Comparison of ENCODE assay signal across 22 cellular contexts in the genomic region with DNA sequence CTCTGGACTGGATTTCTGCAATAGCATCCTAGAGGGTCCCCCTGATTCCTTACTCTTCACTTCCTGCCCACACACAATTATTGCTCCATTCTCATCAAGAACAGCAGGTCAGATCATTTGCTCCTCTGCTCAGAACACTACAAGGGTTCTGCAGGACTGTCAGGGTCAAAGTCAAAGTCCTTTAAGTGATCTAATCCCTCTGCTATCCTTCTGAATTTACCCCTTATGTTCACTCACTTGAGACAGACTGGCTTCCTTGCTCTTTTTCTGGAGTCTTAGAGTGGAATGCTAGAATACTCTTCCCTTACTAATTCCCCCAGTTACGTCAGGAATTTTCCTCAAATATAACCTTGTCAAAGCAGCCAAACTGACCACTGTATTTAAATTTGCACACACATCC. TPM values are rescaled to one million over a fixed set of nuclear protein-coding genes. Genes with fewer than 3 reads are reported as not detected.
DNase-seq lines count a peak whose midpoint lies in the region; ATAC-seq, FAIRE-seq and TF ChIP-seq lines count a peak whose summit lies in the region.
"Had no signal": no experiment of that assay in that cellular context is flagged by ENCODE, and none has a peak within 500 bp of the region (broad histone marks: within the 10 kb centered on the region; RNA-seq: fewer than 3 reads in every experiment).

No MANE protein-coding gene starts in this region.

- H2AFZ ChIP-seq in GM23248 (peak overlapping the region; percentile 28; the same call in 1 of the 2 replicates), K562 (ENCODE audit: low read depth, low read length) (peak overlapping the region; percentile 25; the same call in 1 of the 2 replicates)

- FAIRE-seq in K562 (lab: Jason Lieb, UNC), result no peak
- FAIRE-seq: A549, D721Med, G401.6, GM12891, GM19239 had no signal

- intact Hi-C loops in K562 (cut with micrococcal nuclease), result no loop called here
- intact Hi-C loops in spleen (cut with DNase I; ENCODE audit: low total_unique reads), result no loop called here

- no peak for TF ChIP-seq POLR2A in K562 (conservative IDR thresholded peaks at IDR 0.05)
- TF ChIP-seq POLR2A in spleen (IDR thresholded peaks at IDR 0.05), result no peak

- no peak for TF ChIP-seq RAD21 in K562 (CRISPR knock-in tag; conservative IDR thresholded peaks at IDR 0.05 in 1 of 2, IDR thresholded peaks at IDR 0.05 in 1 of 2)

- DNase-seq in GM23248 (no peak), K562 (ENCODE audit: extremely low read depth in 1 of 4, low spot score in 3 of 4) (no peak), glomerular visceral epithelial cell (ENCODE audit: extremely low spot score) (peak; percentile 21), renal cortical epithelial cell (ENCODE audit: low read depth) (peak; percentile 50), spleen (no peak)
- DNase-seq in activated CD4-positive, alpha-beta T cell treated with anti-CD3 and anti-CD28 coated beads for 4 hours, result no peak
- no peak for DNase-seq in activated naive CD4-positive, alpha-beta T cell treated with Interleukin-2 at 50 U/mL for 16 hours
- DNase-seq: AML-193; Caco-2; Calu3; CD4-positive, alpha-beta T cell; CD8-positive, alpha-beta T cell; DMS79 treated with DMSO at 0.1 percent for 48 hours; GF-D8 had no signal

- BruUV-seq in K562 (replicated peaks; lab: Mats Ljungman, UMichigan), result no TSS peak

- TF ChIP-seq CTCF in K562 (IDR thresholded peaks at IDR 0.05 in 2 of 3, conservative IDR thresholded peaks at IDR 0.05 in 1 of 3; ENCODE audit: insufficient read depth in 2 of 3, low read depth in 1 of 3, low read length in 3 of 3) (no peak), spleen (IDR thresholded peaks at IDR 0.05 in 8 of 11, conservative IDR thresholded peaks at IDR 0.05 in 3 of 11) (no peak)

- POLR2A ChIA-PET in K562 (lab: Yijun Ruan, JAX), result no interaction called here

- H3K79me2 ChIP-seq in GM23248 (ENCODE audit: insufficient read depth) (no peaks in the 10 kb centered on the region), K562 (ENCODE audit: control insufficient read depth, insufficient read depth, low read length) (no peaks in the 10 kb centered on the region)

- ATAC-seq in K562, result no peak
- ATAC-seq: A549; CD8-positive, alpha-beta T cell had no signal

- H3K27ac ChIP-seq in GM23248 (no peak overlapping the region), K562 (ENCODE audit: extremely low read depth, low read depth, low read length) (no peak overlapping the region), spleen (peak overlapping the region in 4 of 8 donors; percentile 13 to 53 (median 50))
- H3K27ac ChIP-seq: 22Rv1; A549; BLaER1 treated with 17β-estradiol and CSF1 and Interleukin-3, amounts not matched to agents 10 nM and 100 nM; C4-2B had no signal

- H4K20me1 ChIP-seq in GM23248 (ENCODE audit: insufficient read depth) (no peaks in the 10 kb centered on the region), K562 (replicated peaks; ENCODE audit: control insufficient read depth, insufficient read depth, low read length) (no peaks in the 10 kb centered on the region)
- H4K20me1 ChIP-seq: BLaER1 treated with 17β-estradiol and CSF1 and Interleukin-3, amounts not matched to agents 10 nM and 100 nM had no signal

- TF ChIP-seq EP300 in K562 (IDR thresholded peaks at IDR 0.05; ENCODE audit: low read length), result no peak

- no peaks in the 10 kb centered on the region for H3K9me2 ChIP-seq in GM23248 (ENCODE audit: insufficient read depth)

- WGBS in GM23248 (ENCODE audit: low coverage in 1 of 2, low lambda C conversion rate in 2 of 2, missing lambda C conversion rate in 2 of 2), 2 experiments, result 45 to 48% methylated on average over 1 of the region's 1 CpG
- WGBS in K562 (ENCODE audit: insufficient coverage, low coverage, missing lambda C conversion rate), result 74% methylated on average over 1 of the region's 1 CpG
- WGBS in spleen, 5 donors, result 70 to 88% (median 83%) methylated on average over 1 of the region's 1 CpG

- H3K4me3 ChIP-seq in GM23248 (no peak overlapping the region), K562 (no peak overlapping the region), spleen (no peak overlapping the region)
- H3K4me3 ChIP-seq: A549; BLaER1 treated with 17β-estradiol and CSF1 and Interleukin-3, amounts not matched to agents 10 nM and 100 nM had no signal

- H3K4me1 ChIP-seq in GM23248 (ENCODE audit: insufficient read depth), result no peaks in the 10 kb centered on the region
- H3K4me1 ChIP-seq in K562 (replicated peaks in 1 of 2; ENCODE audit: control insufficient read depth in 2 of 2, insufficient read depth in 2 of 2, low read length in 2 of 2), result peaks cover 7 to 10% of the 10 kb centered on the region in 2 experiments
- H3K4me1 ChIP-seq in spleen, result no peaks in the 10 kb centered on the region
- H3K4me1 ChIP-seq: A549; BLaER1 treated with 17β-estradiol and CSF1 and Interleukin-3, amounts not matched to agents 10 nM and 100 nM; Caco-2 had no signal

- H3K9me3 ChIP-seq in GM23248 (ENCODE audit: low read depth), result no peaks in the 10 kb centered on the region
- no peaks in the 10 kb centered on the region for H3K9me3 ChIP-seq in K562 (replicated peaks; ENCODE audit: control insufficient read depth, insufficient read depth, low read depth, low read length)
- H3K9me3 ChIP-seq in spleen, result no peaks in the 10 kb centered on the region
- H3K9me3 ChIP-seq: A549; BLaER1 treated with 17β-estradiol and CSF1 and Interleukin-3, amounts not matched to agents 10 nM and 100 nM; Caco-2 had no signal

- no peaks in the 10 kb centered on the region for H3K9me1 ChIP-seq in K562 (ENCODE audit: control insufficient read depth, insufficient read depth, low read length)

- H3F3A ChIP-seq in GM23248 (ENCODE audit: insufficient read depth), result no peaks in the 10 kb centered on the region

- no peaks in the 10 kb centered on the region for H3K27me3 ChIP-seq in GM23248 (replicated peaks; ENCODE audit: insufficient read depth)
- no peaks in the 10 kb centered on the region for H3K27me3 ChIP-seq in K562 (ENCODE audit: control insufficient read depth in 2 of 2, insufficient read depth in 2 of 2, low read length in 2 of 2)
- H3K27me3 ChIP-seq in spleen (replicated peaks in 1 of 7), result no peaks in the 10 kb centered on the region
- H3K27me3 ChIP-seq: BLaER1 treated with 17β-estradiol and CSF1 and Interleukin-3, amounts not matched to agents 10 nM and 100 nM had no signal

- H3K4me2 ChIP-seq in GM23248 (ENCODE audit: unreplicated experiment) (no peak overlapping the region), K562 (ENCODE audit: insufficient read depth, low read length) (no peak overlapping the region)
- H3K4me2 ChIP-seq: A549; BLaER1 treated with 17β-estradiol and CSF1 and Interleukin-3, amounts not matched to agents 10 nM and 100 nM had no signal

- CTCF ChIA-PET in K562 (lab: Yijun Ruan, JAX; ENCODE audit: low intra/inter-chr PET ratio), result no interaction called here

- in situ Hi-C loops in GM23248 (cut with MboI) (no loop called here), K562 (cut with MboI) (no loop called here)

- H3K9ac ChIP-seq in GM23248 (no peak overlapping the region), K562 (ENCODE audit: insufficient read depth in 1 of 2, low read depth in 2 of 2, low read length in 2 of 2) (no peak overlapping the region)
- H3K9ac ChIP-seq: BLaER1 treated with 17β-estradiol and CSF1 and Interleukin-3, amounts not matched to agents 10 nM and 100 nM had no signal

- H3K36me3 ChIP-seq in GM23248 (ENCODE audit: low read depth), result no peaks in the 10 kb centered on the region
- no peaks in the 10 kb centered on the region for H3K36me3 ChIP-seq in K562 (ENCODE audit: control insufficient read depth, insufficient read depth, low read length)
- H3K36me3 ChIP-seq in spleen, result no peaks in the 10 kb centered on the region
- H3K36me3 ChIP-seq: BLaER1 treated with 17β-estradiol and CSF1 and Interleukin-3, amounts not matched to agents 10 nM and 100 nM had no signal

TF ChIP-seq in K562, 482 proteins besides CTCF, POLR2A, EP300 and RAD21:
- TF ChIP-seq ETS2 (tag; IDR thresholded peaks at IDR 0.05; ENCODE audit: borderline replicate concordance, poor library complexity, severe bottlenecking), result no peak

RNA-seq across cellular contexts. Expression of a gene that starts 7.5 kb away (rescaled TPM):
- total RNA-seq in GM23248 (2014; rRNA removed; shearing (Covaris generic)), result 13.5 and 15.8 TPM in 2 replicates
- polyA plus RNA-seq in GM23248 (2016; fragmentation: Nextera tagmentation; extraction: Ambion mirVana) (12.5 and 14.7 TPM in 2 replicates), K562 (2011; rRNA removed) (83.7 and 140 TPM in 2 replicates), K562 (2014; fragmentation: Illumina TruSeq; extraction: Trizol) (81.6 and 93.1 TPM in 2 replicates), K562 (2014; fragmentation: Nextera tagmentation; extraction: Ambion mirVana) (10 to 100 TPM; 37.9 to 56.7 TPM), K562 (2014; rRNA removed) (50.5 and 56.6 TPM in 2 replicates), spleen (10 to 100 TPM in 2 of 3 donors, 1 to 10 TPM in 1; 9.4 to 11.5 (median 11.0) TPM)
- 107 and 248 TPM in 2 replicates for total RNA-seq in K562 (2011; cell fraction: chromatin; rRNA removed; ENCODE audit: low replicate concordance)
- 43.4 and 46.1 TPM in 2 replicates for total RNA-seq in K562 (2011; cell fraction: nucleolus; rRNA removed)
- 80.5 and 89.7 TPM in 2 replicates for total RNA-seq in K562 (2011; cell fraction: nucleoplasm; rRNA removed)
- total RNA-seq in K562 (2014; rRNA removed) (45.9 and 55.1 TPM in 2 replicates), K562 (2014; rRNA removed; fragmentation: Illumina TruSeq; extraction: Trizol) (87.0 and 108 TPM in 2 replicates), K562 (2015; rRNA removed; fragmentation: Illumina TruSeq; extraction: Trizol) (95.6 and 116 TPM in 2 replicates), K562 (2021) (63.6 and 66.7 TPM in 2 replicates), renal cortical epithelial cell (23.6 and 29.7 TPM in 2 replicates), spleen (10 to 100 TPM; 21.3 to 37.0 (median 26.3) TPM)
- polyA plus RNA-seq in K562 (2011; cell fraction: cytosol; rRNA removed), result 29.2 and 36.3 TPM in 2 replicates
- 59.4 and 84.1 TPM in 2 replicates for polyA plus RNA-seq in K562 (2011; cell fraction: nucleus; rRNA removed)
- polyA plus RNA-seq in K562 (2012), result 48.8 and 57.2 TPM in 2 replicates
- polyA minus RNA-seq in K562 (2011; rRNA and poly(A)+ RNA removed), result 198 and 271 TPM in 2 replicates
- 43.5 and 66.3 TPM in 2 replicates for polyA minus RNA-seq in K562 (2011; cell fraction: cytosol; rRNA and poly(A)+ RNA removed)
- polyA minus RNA-seq in K562 (2011; cell fraction: nucleus; rRNA and poly(A)+ RNA removed), result 136 and 218 TPM in 2 replicates

Comparison
In these comparisons a context has a peak if more than half of its experiments do, and no peak if none do; other contexts are left out.
1. DNase-seq: peak in glomerular visceral epithelial cell (single experiment) and renal cortical epithelial cell (single experiment); none in GM23248 (single experiment), K562 (0 of 4), activated CD4-positive, alpha-beta T cell treated with anti-CD3 and anti-CD28 coated beads for 4 hours (0 of 2), activated naive CD4-positive, alpha-beta T cell treated with Interleukin-2 at 50 U/mL for 16 hours (single experiment) and spleen (single experiment).